Comparison of ENCODE assay signal across 2 cellular contexts in genomic region chrX:13694983-13695382, GRCh38.
TF ChIP-seq lines count a peak whose summit lies in the region.

No MANE protein-coding gene starts in this region.

TF ChIP-seq in GM23338, 12 proteins besides CTCF, POLR2A, EP300 and RAD21:
- no peak for TF ChIP-seq ZNF331 (CRISPR knock-in tag; IDR thresholded peaks at IDR 0.05; ENCODE audit: low read depth)
- no peak for TF ChIP-seq POLR2AphosphoS5 (IDR thresholded peaks at IDR 0.05; ENCODE audit: low read depth)
- TF ChIP-seq STAT1 (IDR thresholded peaks at IDR 0.05; ENCODE audit: unreplicated experiment): no peak
- TF ChIP-seq EZH2 (IDR thresholded peaks at IDR 0.05; ENCODE audit: low read depth, unreplicated experiment): no peak
- TF ChIP-seq, protein P1, sequence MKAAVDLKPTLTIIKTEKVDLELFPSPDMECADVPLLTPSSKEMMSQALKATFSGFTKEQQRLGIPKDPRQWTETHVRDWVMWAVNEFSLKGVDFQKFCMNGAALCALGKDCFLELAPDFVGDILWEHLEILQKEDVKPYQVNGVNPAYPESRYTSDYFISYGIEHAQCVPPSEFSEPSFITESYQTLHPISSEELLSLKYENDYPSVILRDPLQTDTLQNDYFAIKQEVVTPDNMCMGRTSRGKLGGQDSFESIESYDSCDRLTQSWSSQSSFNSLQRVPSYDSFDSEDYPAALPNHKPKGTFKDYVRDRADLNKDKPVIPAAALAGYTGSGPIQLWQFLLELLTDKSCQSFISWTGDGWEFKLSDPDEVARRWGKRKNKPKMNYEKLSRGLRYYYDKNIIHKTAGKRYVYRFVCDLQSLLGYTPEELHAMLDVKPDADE (IDR thresholded peaks at IDR 0.05): no peak
- no peak for TF ChIP-seq ZNF114 (CRISPR knock-in tag; IDR thresholded peaks at IDR 0.05)
- no peak for TF ChIP-seq EZH2phosphoT487 (IDR thresholded peaks at IDR 0.05; ENCODE audit: unreplicated experiment)
- TF ChIP-seq REST (IDR thresholded peaks at IDR 0.05; ENCODE audit: unreplicated experiment): no peak
- no peak for TF ChIP-seq JUNB (IDR thresholded peaks at IDR 0.05; ENCODE audit: unreplicated experiment)
- no peak for TF ChIP-seq CREB1 (CRISPR knock-in tag; IDR thresholded peaks at IDR 0.05; ENCODE audit: low read depth)

TF ChIP-seq in GM12878, 131 proteins besides CTCF, POLR2A, EP300 and RAD21:
- no peak for TF ChIP-seq MAX (IDR thresholded peaks at IDR 0.05; ENCODE audit: low read depth, low read length)
- no peak for TF ChIP-seq HDAC2 (IDR thresholded peaks at IDR 0.05)
- 0 out of 4 replicates have a peak, but pooled peaks of 1 of the 2 experiments have one; percentile 5 for TF ChIP-seq IKZF2 (IDR thresholded peaks at IDR 0.05)
